9 cellular contexts compared by ENCODE assay signal in the genomic region with DNA sequence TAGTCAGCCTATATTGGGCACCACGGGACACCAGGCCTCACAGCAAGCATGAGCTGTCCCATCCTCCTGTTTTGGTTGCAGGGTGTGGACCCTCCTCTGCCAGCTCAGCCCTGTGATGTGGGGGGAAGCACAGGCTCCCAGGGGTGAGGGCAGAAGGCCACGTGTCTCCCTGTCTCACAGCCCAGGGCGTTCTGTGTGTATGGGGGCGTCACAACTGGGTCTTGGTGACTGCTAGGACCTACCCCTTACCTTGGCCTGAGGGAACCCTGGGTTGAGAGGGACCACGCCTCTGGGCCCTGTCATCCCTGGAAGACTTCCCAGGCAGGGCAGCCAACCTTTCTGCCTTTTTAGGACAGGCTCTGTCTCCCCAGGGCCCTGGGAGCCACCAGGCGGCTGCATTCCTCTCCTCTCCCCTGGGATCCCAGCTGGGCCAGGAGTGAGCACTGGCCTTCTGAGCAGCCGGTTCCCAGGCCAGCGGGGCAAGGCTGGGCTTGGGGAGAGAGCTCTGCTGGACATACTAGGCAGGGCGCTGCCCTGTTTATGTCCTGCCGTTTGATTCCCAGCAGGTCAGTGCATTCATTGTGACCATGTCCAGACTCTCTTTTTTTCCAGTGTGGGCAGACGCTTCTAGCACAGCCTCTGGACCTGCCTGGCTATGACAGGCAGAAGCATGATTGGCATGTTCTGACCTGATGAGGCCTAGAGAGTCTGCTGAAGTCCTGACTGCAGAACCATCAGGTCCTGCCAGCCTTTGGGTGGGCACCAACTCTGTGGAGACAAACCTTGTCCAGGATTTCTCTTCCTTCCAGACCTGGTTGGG.
DNase-seq lines count a peak whose midpoint lies in the region; ATAC-seq, FAIRE-seq and TF ChIP-seq lines count a peak whose summit lies in the region.
"Had no signal": no experiment of that assay in that cellular context is flagged by ENCODE, and none has a peak within 500 bp of the region (broad histone marks: within the 10 kb centered on the region; RNA-seq: fewer than 3 reads in every experiment).

No MANE protein-coding gene starts in this region.

- no peaks in the 10 kb centered on the region for H3K9me3 ChIP-seq in kidney (ENCODE audit: control insufficient read depth in 1 of 2, low read length in 2 of 2)

- BruUV-seq in MCF 10A (replicated peaks; lab: Mats Ljungman, UMichigan): no TSS peak

- no peaks in the 10 kb centered on the region for H3K27me3 Mint-ChIP-seq in MCF 10A (ENCODE audit: insufficient read depth, unreplicated experiment)
- no peaks in the 10 kb centered on the region for H3K27me3 Mint-ChIP-seq in stimulated activated naive CD8-positive, alpha-beta T cell treated with anti-CD3 and anti-CD28 coated beads, Interleukin-15, amount 100 ng/mL, for 72 hours
- no peaks in the 10 kb centered on the region for H3K27me3 Mint-ChIP-seq in activated CD4-positive, alpha-beta memory T cell treated with anti-CD3 and anti-CD28 coated beads for 36 hours

- peaks cover 13% of the 10 kb centered on the region for H3K36me3 Mint-ChIP-seq in MCF 10A (ENCODE audit: insufficient read depth, unreplicated experiment)
- no peaks in the 10 kb centered on the region for H3K36me3 Mint-ChIP-seq in activated CD4-positive, alpha-beta memory T cell treated with anti-CD3 and anti-CD28 coated beads for 36 hours

- no peaks in the 10 kb centered on the region for H3K9me3 Mint-ChIP-seq in MCF 10A (ENCODE audit: unreplicated experiment)
- no peaks in the 10 kb centered on the region for H3K9me3 Mint-ChIP-seq in stimulated activated naive CD8-positive, alpha-beta T cell treated with anti-CD3 and anti-CD28 coated beads, Interleukin-15, amount 100 ng/mL, for 72 hours
- H3K9me3 Mint-ChIP-seq in activated CD4-positive, alpha-beta memory T cell treated with anti-CD3 and anti-CD28 coated beads for 36 hours: no peaks in the 10 kb centered on the region

- CTCF ChIA-PET in MCF 10A (lab: Yijun Ruan, JAX): no interaction called here
- CTCF ChIA-PET in activated CD4-positive, alpha-beta memory T cell treated with anti-CD3 and anti-CD28 coated beads for 36 hours (lab: Charles Lee): no interaction called here

- H3K9ac ChIP-seq in kidney (ENCODE audit: low read length in 2 of 2): no peak overlapping the region

- H3K4me3 Mint-ChIP-seq in MCF 10A (ENCODE audit: unreplicated experiment): no peak overlapping the region
- H3K4me3 Mint-ChIP-seq in stimulated activated naive CD8-positive, alpha-beta T cell treated with anti-CD3 and anti-CD28 coated beads, Interleukin-15, amount 100 ng/mL, for 72 hours: no peak overlapping the region
- H3K4me3 Mint-ChIP-seq in activated CD4-positive, alpha-beta memory T cell treated with anti-CD3 and anti-CD28 coated beads for 36 hours: no peak overlapping the region

- ATAC-seq in stimulated activated naive CD8-positive, alpha-beta T cell treated with anti-CD3 and anti-CD28 coated beads, Interleukin-15, amount 100 ng/mL, for 72 hours: peak; percentile 19
- ATAC-seq in HG03175 (IDR thresholded peaks at IDR 0.05; ENCODE audit: unreplicated experiment): no peak

- DNase-seq in EL (peak; percentile 21), MCF 10A (ENCODE audit: unreplicated experiment) (no peak), kidney (peak; percentile 91), NCI-H2029 (lab: John Stamatoyannopoulos, UW) (no peak), DMS153 (lab: John Stamatoyannopoulos, UW) (no peak)
- DNase-seq in stimulated activated naive CD8-positive, alpha-beta T cell treated with anti-CD3 and anti-CD28 coated beads, Interleukin-15, amount 100 ng/mL, for 72 hours: no peak
- DNase-seq in activated CD4-positive, alpha-beta memory T cell treated with anti-CD3 and anti-CD28 coated beads for 36 hours: no peak
- DNase-seq: activated CD8-positive, alpha-beta memory T cell treated with anti-CD3 and anti-CD28 coated beads, Interleukin-2, amount 50 U/mL, for 48 hours had no signal

- peak overlapping the region; percentile 29 for H3K27ac Mint-ChIP-seq in MCF 10A (ENCODE audit: low read depth, unreplicated experiment)
- peak overlapping the region; percentile 91 to 96 for H3K27ac Mint-ChIP-seq in stimulated activated naive CD8-positive, alpha-beta T cell treated with anti-CD3 and anti-CD28 coated beads, Interleukin-15, amount 100 ng/mL, for 72 hours
- no peak overlapping the region for H3K27ac Mint-ChIP-seq in activated CD4-positive, alpha-beta memory T cell treated with anti-CD3 and anti-CD28 coated beads for 36 hours

- no peak for FAIRE-seq in kidney (lab: Jason Lieb, UNC)

- intact Hi-C loops in MCF 10A (cut with micrococcal nuclease): no loop called here
- intact Hi-C loops in kidney (cut with DNase I): no loop called here
- intact Hi-C loops in activated CD4-positive, alpha-beta memory T cell treated with anti-CD3 and anti-CD28 coated beads for 36 hours (cut with micrococcal nuclease): no loop called here

- peaks cover 13% of the 10 kb centered on the region for H3K4me1 Mint-ChIP-seq in MCF 10A (ENCODE audit: insufficient read depth, unreplicated experiment)
- peaks cover 18% of the 10 kb centered on the region for H3K4me1 Mint-ChIP-seq in stimulated activated naive CD8-positive, alpha-beta T cell treated with anti-CD3 and anti-CD28 coated beads, Interleukin-15, amount 100 ng/mL, for 72 hours
- H3K4me1 Mint-ChIP-seq in activated CD4-positive, alpha-beta memory T cell treated with anti-CD3 and anti-CD28 coated beads for 36 hours (ENCODE audit: low read depth): peaks cover 5% of the 10 kb centered on the region

- no peak overlapping the region for H3K4me3 ChIP-seq in kidney (ENCODE audit: low read length in 2 of 2)

- peak overlapping the region; percentile 44 to 64 for H3K27ac ChIP-seq in kidney (ENCODE audit: low read depth in 2 of 2, low read length in 2 of 2)

- TF ChIP-seq CTCF in MCF 10A (IDR thresholded peaks at IDR 0.05; ENCODE audit: unreplicated experiment): no peak
- TF ChIP-seq CTCF in kidney (IDR thresholded peaks at IDR 0.05; ENCODE audit: borderline replicate concordance, extremely low read depth, insufficient read depth): no peak

- H3K4me1 ChIP-seq in kidney (ENCODE audit: control insufficient read depth in 1 of 2, insufficient read depth in 1 of 2, low read depth in 1 of 2, low read length in 2 of 2): peaks cover 63 to 84% of the 10 kb centered on the region in 2 donors

- POLR2A ChIA-PET in MCF 10A (lab: Yijun Ruan, JAX): interaction anchor here (1.1 kb wide), 1 partner anchor 24 kb away, joined by 4 read pairs; no protein-coding TSS in a partner anchor
- POLR2A ChIA-PET in activated CD4-positive, alpha-beta memory T cell treated with anti-CD3 and anti-CD28 coated beads for 36 hours (lab: Charles Lee): no interaction called here

- H3K36me3 ChIP-seq in kidney (ENCODE audit: control insufficient read depth in 1 of 2, insufficient read depth in 2 of 2, low read length in 2 of 2): no peaks in the 10 kb centered on the region

Comparison
In these comparisons a context has a peak if more than half of its experiments do, and no peak if none do; other contexts are left out.
1. DNase-seq: peak in EL (single experiment) and kidney (single experiment); none in MCF 10A (single experiment), stimulated activated naive CD8-positive, alpha-beta T cell treated with anti-CD3 and anti-CD28 coated beads, Interleukin-15, amount 100 ng/mL, for 72 hours (0 of 2), NCI-H2029 (single experiment), activated CD4-positive, alpha-beta memory T cell treated with anti-CD3 and anti-CD28 coated beads for 36 hours (single experiment) and DMS153 (single experiment).